ENCODE assay signal across 8 cellular contexts in genomic region chr19:8413593-8413923, GRCh38. TPM values are rescaled to one million over a fixed set of nuclear protein-coding genes. Genes with fewer than 3 reads are reported as not detected.
DNase-seq lines count a peak whose midpoint lies in the region; ATAC-seq and TF ChIP-seq lines count a peak whose summit lies in the region.

No MANE protein-coding gene starts in this region.

- no peak for TF ChIP-seq CTCF in BE2C (IDR thresholded peaks at IDR 0.05; ENCODE audit: low read depth, low read length)
- no peak for TF ChIP-seq CTCF in choroid plexus epithelial cell (conservative IDR thresholded peaks at IDR 0.05; ENCODE audit: low read depth, low read length)
- no peak for TF ChIP-seq CTCF in natural killer cell (IDR thresholded peaks at IDR 0.05)

- peak overlapping the region; percentile 61 for H3K4me3 Mint-ChIP-seq in natural killer cell

- H3K4me3 ChIP-seq in BE2C (ENCODE audit: low read depth, low read length): peak overlapping the region; percentile 64
- H3K4me3 ChIP-seq in Jurkat, Clone E6-1 (ENCODE audit: low read length): peak overlapping the region; percentile 63
- H3K4me3 ChIP-seq in choroid plexus epithelial cell (ENCODE audit: low read depth, low read length): peak overlapping the region; percentile 62

- H3K36me3 Mint-ChIP-seq in natural killer cell: no peaks in the 10 kb centered on the region

- no peak for DNase-seq in BE2C
- no peak for DNase-seq in Jurkat, Clone E6-1 (ENCODE audit: low read depth, low spot score)
- no peak for DNase-seq in choroid plexus epithelial cell (ENCODE audit: low read depth)
- no peak for DNase-seq in natural killer cell
- no peak for DNase-seq in HuH-7.5 (ENCODE audit: low spot score)
- no peak for DNase-seq in globus pallidus (ENCODE audit: low spot score)
- no peak for DNase-seq in NCI-H748 treated with DMSO at 0.1 percent for 48 hours (lab: John Stamatoyannopoulos, UW)
- no peak for DNase-seq in NCI-H69 (lab: John Stamatoyannopoulos, UW)

- no peaks in the 10 kb centered on the region for H3K27me3 Mint-ChIP-seq in natural killer cell (ENCODE audit: low read depth in 2 of 2)

- H3K4me1 Mint-ChIP-seq in natural killer cell: peaks cover 4 to 5% of the 10 kb centered on the region in 2 donors

- no peak overlapping the region for H3K27ac Mint-ChIP-seq in natural killer cell

- intact Hi-C loops in natural killer cell (cut with micrococcal nuclease): loop anchor here (1.0 to 10.0 kb wide), 5 partner anchors 23 to 179 kb away; partner anchors contain the start of genes HNRNPM, MYO1F, RAB11B and ZNF414

- no peaks in the 10 kb centered on the region for H3K36me3 ChIP-seq in BE2C

- no peaks in the 10 kb centered on the region for H3K27me3 ChIP-seq in BE2C

- H3K4me1 ChIP-seq in BE2C: no peaks in the 10 kb centered on the region; the same call in 1 of the 2 replicates

- no peaks in the 10 kb centered on the region for H3K9me3 ChIP-seq in BE2C

- H3K9me3 Mint-ChIP-seq in natural killer cell: no peaks in the 10 kb centered on the region

- ATAC-seq in natural killer cell: no peak

RNA-seq across cellular contexts. Expression of gene MARCHF2, which starts 0.5 kb away (rescaled TPM):
- polyA plus RNA-seq in BE2C (2012; ENCODE audit: insufficient read depth, insufficient read length, low read depth): 11.9 TPM
- 9.8 TPM for polyA plus RNA-seq in Jurkat, Clone E6-1 (2012; ENCODE audit: insufficient read depth, insufficient read length)
- total RNA-seq in natural killer cell: 10 to 100 TPM; 32.4 to 42.3 (median 37.2) TPM

RNA-seq across cellular contexts. Expression of gene RAB11B, which starts 23.4 kb away (rescaled TPM):
- polyA plus RNA-seq in BE2C (2012; ENCODE audit: insufficient read depth, insufficient read length, low read depth): 401 TPM
- polyA plus RNA-seq in Jurkat, Clone E6-1 (2012; ENCODE audit: insufficient read depth, insufficient read length): 102 TPM
- 100 to 1,000 TPM; 101 to 116 (median 108) TPM for total RNA-seq in natural killer cell

RNA-seq across cellular contexts. Expression of gene HNRNPM, which starts 31.2 kb away (rescaled TPM):
- polyA plus RNA-seq in BE2C (2012; ENCODE audit: insufficient read depth, insufficient read length, low read depth): 390 TPM
- 416 TPM for polyA plus RNA-seq in Jurkat, Clone E6-1 (2012; ENCODE audit: insufficient read depth, insufficient read length)
- 100 to 1,000 TPM; 272 to 300 (median 299) TPM for total RNA-seq in natural killer cell

RNA-seq across cellular contexts. Expression of gene ANGPTL4, which starts 49.6 kb away (rescaled TPM):
- 14.4 TPM for polyA plus RNA-seq in BE2C (2012; ENCODE audit: insufficient read depth, insufficient read length, low read depth)
- polyA plus RNA-seq in Jurkat, Clone E6-1 (2012; ENCODE audit: insufficient read depth, insufficient read length): 1.4 TPM
- total RNA-seq in natural killer cell: not detected
